ENCODE assay signal across 23 cellular contexts in the genomic region with DNA sequence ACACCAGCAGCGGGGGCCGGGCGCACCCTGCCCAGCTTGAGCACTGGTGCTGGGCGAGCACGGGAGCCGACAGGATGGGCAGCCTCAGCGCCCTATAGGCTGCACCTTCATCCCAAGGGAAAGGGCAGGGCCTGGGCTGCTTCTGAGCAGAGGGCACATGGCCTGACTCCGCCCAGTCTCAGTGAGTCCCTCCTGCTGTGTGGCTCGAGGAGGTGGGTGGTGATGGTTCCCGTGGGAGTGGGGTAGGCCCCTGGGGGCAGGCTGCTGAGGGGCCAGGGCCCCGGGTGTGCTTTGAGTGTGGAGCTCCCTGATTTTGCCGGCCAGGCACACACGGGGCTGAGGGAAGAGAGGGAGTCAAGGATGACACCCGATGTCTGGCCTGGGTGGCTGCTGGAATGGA. TPM values are rescaled to one million over a fixed set of nuclear protein-coding genes. Genes with fewer than 3 reads are reported as not detected.
DNase-seq lines count a peak whose midpoint lies in the region; ATAC-seq and TF ChIP-seq lines count a peak whose summit lies in the region.
"Had no signal": no experiment of that assay in that cellular context is flagged by ENCODE, and none has a peak within 500 bp of the region (broad histone marks: within the 10 kb centered on the region; RNA-seq: fewer than 3 reads in every experiment).

No MANE protein-coding gene starts in this region.

- H3K36me3 ChIP-seq in naive thymus-derived CD4-positive, alpha-beta T cell (ENCODE audit: control insufficient read depth in 2 of 3, insufficient read depth in 3 of 3, low read length in 3 of 3) = peaks cover 0 to 100% (median 0%) of the 10 kb centered on the region in 3 experiments
- H3K36me3 ChIP-seq: uterus had no signal

- DNase-seq in AG08395 (ENCODE audit: low spot score) (peak; percentile 49), GM10266 (ENCODE audit: extremely low spot score) (peak; percentile 42), SK-MEL-5 (ENCODE audit: low read depth, low spot score) (peak; percentile 8), left lobe of liver (ENCODE audit: low spot score) (no peak), NCI-H2227 (lab: John Stamatoyannopoulos, UW; ENCODE audit: unreplicated experiment) (no peak)
- DNase-seq in stimulated activated CD4-positive, alpha-beta T cell treated with anti-CD3 and anti-CD28 coated beads, Interleukin-12 subunit alpha, Interleukin-12 subunit beta, amount 100 ng/mL, for 4 hours = no peak
- no peak for DNase-seq in naive thymus-derived CD4-positive, alpha-beta T cell
- DNase-seq: activated CD4-positive, alpha-beta T cell treated with anti-CD3 and anti-CD28 coated beads, Interleukin-2, amount 10 ng/mL, durations not matched to agents 24 days and 14 days; activated effector memory CD4-positive, alpha-beta T cell treated with Interleukin-2 at 50 U/mL for 16 hours; GDM1; midbrain; MM.1S; NCI-H187 treated with DMSO at 0.1 percent for 48 hours; NCI-H510A treated with DMSO at 0.1 percent for 48 hours; nephron progenitor cell; posterior cingulate gyrus; small intestine; stimulated activated CD4-positive, alpha-beta T cell treated with anti-CD3 and anti-CD28 coated beads, Interleukin-4, amount 100 ng/mL, for 4 hours; uterus had no signal

- H3K4me1 ChIP-seq in naive thymus-derived CD4-positive, alpha-beta T cell (ENCODE audit: control insufficient read depth in 2 of 2, insufficient read depth in 2 of 2, low read length in 2 of 2) = no peaks in the 10 kb centered on the region
- H3K4me1 ChIP-seq: uterus had no signal

- no peaks in the 10 kb centered on the region for H3K27me3 ChIP-seq in naive thymus-derived CD4-positive, alpha-beta T cell (ENCODE audit: control insufficient read depth in 2 of 2, insufficient read depth in 2 of 2, low read length in 2 of 2)
- H3K27me3 ChIP-seq: adrenal gland, cardiac muscle cell, uterus had no signal

- H3K27ac Mint-ChIP-seq in naive thymus-derived CD4-positive, alpha-beta T cell = no peak overlapping the region
- H3K27ac Mint-ChIP-seq in activated T-helper 17 cell treated with anti-CD3 and anti-CD28 coated beads, Interleukin-2, amount 50 U/mL, for 72 hours = no peak overlapping the region
- H3K27ac Mint-ChIP-seq: activated CD4-positive, alpha-beta T cell treated with anti-CD3 and anti-CD28 coated beads, Interleukin-2, amount 10 ng/mL, durations not matched to agents 24 days and 14 days; nephron progenitor cell had no signal

- H3K36me3 Mint-ChIP-seq in naive thymus-derived CD4-positive, alpha-beta T cell = peaks cover 0 to 6% (median 0%) of the 10 kb centered on the region in 5 donors
- H3K36me3 Mint-ChIP-seq in activated T-helper 17 cell treated with anti-CD3 and anti-CD28 coated beads, Interleukin-2, amount 50 U/mL, for 72 hours (ENCODE audit: low read depth) = peaks cover 11% of the 10 kb centered on the region

- H3K4me3 ChIP-seq in naive thymus-derived CD4-positive, alpha-beta T cell (ENCODE audit: low read length) = no peak overlapping the region
- H3K4me3 ChIP-seq: adrenal gland, cardiac muscle cell, GM12878, uterus had no signal

- ATAC-seq in left lobe of liver = peak; percentile 3
- no peak for ATAC-seq in naive thymus-derived CD4-positive, alpha-beta T cell
- ATAC-seq in activated T-helper 17 cell treated with anti-CD3 and anti-CD28 coated beads, Interleukin-2, amount 50 U/mL, for 72 hours (replicated peaks) = no peak
- ATAC-seq: GM12878 had no signal

- H3K27ac ChIP-seq in naive thymus-derived CD4-positive, alpha-beta T cell (ENCODE audit: low read depth, low read length) = no peak overlapping the region
- H3K27ac ChIP-seq: cardiac muscle cell, uterus had no signal

- CTCF ChIA-PET in naive thymus-derived CD4-positive, alpha-beta T cell (lab: Charles Lee) = no interaction called here

- in situ Hi-C loops in SK-MEL-5 (cut with HindIII; ENCODE audit: low pct_unique_long_range_greater_than_20kb, low sequenced_read_pairs) = no loop called here

- peaks cover 0 to 2% (median 0%) of the 10 kb centered on the region in 7 donors for H3K4me1 Mint-ChIP-seq in naive thymus-derived CD4-positive, alpha-beta T cell
- H3K4me1 Mint-ChIP-seq in activated T-helper 17 cell treated with anti-CD3 and anti-CD28 coated beads, Interleukin-2, amount 50 U/mL, for 72 hours = no peaks in the 10 kb centered on the region
- H3K4me1 Mint-ChIP-seq: activated CD4-positive, alpha-beta T cell treated with anti-CD3 and anti-CD28 coated beads, Interleukin-2, amount 10 ng/mL, durations not matched to agents 24 days and 14 days had no signal

- H3K9me3 Mint-ChIP-seq in naive thymus-derived CD4-positive, alpha-beta T cell = no peaks in the 10 kb centered on the region
- no peaks in the 10 kb centered on the region for H3K9me3 Mint-ChIP-seq in activated T-helper 17 cell treated with anti-CD3 and anti-CD28 coated beads, Interleukin-2, amount 50 U/mL, for 72 hours
- H3K9me3 Mint-ChIP-seq: activated CD4-positive, alpha-beta T cell treated with anti-CD3 and anti-CD28 coated beads, Interleukin-2, amount 10 ng/mL, durations not matched to agents 24 days and 14 days; nephron progenitor cell had no signal

- POLR2A ChIA-PET in naive thymus-derived CD4-positive, alpha-beta T cell (lab: Charles Lee) = no interaction called here

- TF ChIP-seq CTCF in GM10266 (IDR thresholded peaks at IDR 0.05; ENCODE audit: control insufficient read depth, insufficient read depth, low read depth, missing control alignments) = no peak

- intact Hi-C loops in naive thymus-derived CD4-positive, alpha-beta T cell (cut with micrococcal nuclease) = no loop called here

- H3K4me3 Mint-ChIP-seq in naive thymus-derived CD4-positive, alpha-beta T cell = no peak overlapping the region
- no peak overlapping the region for H3K4me3 Mint-ChIP-seq in activated T-helper 17 cell treated with anti-CD3 and anti-CD28 coated beads, Interleukin-2, amount 50 U/mL, for 72 hours
- H3K4me3 Mint-ChIP-seq: activated CD4-positive, alpha-beta T cell treated with anti-CD3 and anti-CD28 coated beads, Interleukin-2, amount 10 ng/mL, durations not matched to agents 24 days and 14 days; nephron progenitor cell had no signal

- no peaks in the 10 kb centered on the region for H3K27me3 Mint-ChIP-seq in naive thymus-derived CD4-positive, alpha-beta T cell
- no peaks in the 10 kb centered on the region for H3K27me3 Mint-ChIP-seq in activated T-helper 17 cell treated with anti-CD3 and anti-CD28 coated beads, Interleukin-2, amount 50 U/mL, for 72 hours
- H3K27me3 Mint-ChIP-seq: activated CD4-positive, alpha-beta T cell treated with anti-CD3 and anti-CD28 coated beads, Interleukin-2, amount 10 ng/mL, durations not matched to agents 24 days and 14 days had no signal

- no peaks in the 10 kb centered on the region for H3K9me3 ChIP-seq in naive thymus-derived CD4-positive, alpha-beta T cell (ENCODE audit: control insufficient read depth in 2 of 3, low read length in 3 of 3)
- H3K9me3 ChIP-seq: adrenal gland, uterus had no signal

RNA-seq across cellular contexts. Expression of a gene that starts 37.9 kb away (rescaled TPM):
- total RNA-seq in SK-MEL-5 (2014; rRNA removed; shearing (Covaris generic)) = 11.6 and 20.2 TPM in 2 replicates
- polyA plus RNA-seq in SK-MEL-5 (2015; cell fraction: cytosol; rRNA removed) = 32.7 and 36.0 TPM in 2 replicates
- polyA plus RNA-seq in SK-MEL-5 (2015; cell fraction: nucleus; rRNA removed) = 212 and 240 TPM in 2 replicates
- total RNA-seq in left lobe of liver = 117 TPM
- 100 to 1,000 TPM; 126 to 155 (median 147) TPM for total RNA-seq in naive thymus-derived CD4-positive, alpha-beta T cell
- 10 to 100 TPM; 27.5 to 53.6 TPM for polyA plus RNA-seq in naive thymus-derived CD4-positive, alpha-beta T cell
- total RNA-seq in activated T-helper 17 cell treated with anti-CD3 and anti-CD28 coated beads, Interleukin-2, amount 50 U/mL, for 72 hours = 10 to 100 TPM; 79.3 to 83.7 TPM

RNA-seq across cellular contexts. Expression of a gene that starts 38.0 kb away (rescaled TPM):
- total RNA-seq in SK-MEL-5 (2014; rRNA removed; shearing (Covaris generic)) = 27.0 and 31.2 TPM in 2 replicates
- polyA plus RNA-seq in SK-MEL-5 (2015; cell fraction: cytosol; rRNA removed) = 29.1 and 34.8 TPM in 2 replicates
- 22.1 and 24.7 TPM in 2 replicates for polyA plus RNA-seq in SK-MEL-5 (2015; cell fraction: nucleus; rRNA removed)
- total RNA-seq in left lobe of liver = 109 TPM
- 10 to 100 TPM in 1 of 5 experiments, 1 to 10 TPM in 4; 4.4 to 27.0 (median 7.5) TPM for total RNA-seq in naive thymus-derived CD4-positive, alpha-beta T cell
- 10 to 100 TPM; 16.3 to 17.5 TPM for polyA plus RNA-seq in naive thymus-derived CD4-positive, alpha-beta T cell
- total RNA-seq in activated T-helper 17 cell treated with anti-CD3 and anti-CD28 coated beads, Interleukin-2, amount 50 U/mL, for 72 hours = 10 to 100 TPM; 13.2 to 37.6 TPM

RNA-seq across cellular contexts. Expression of a gene that starts 50.0 kb away (rescaled TPM):
- total RNA-seq in SK-MEL-5 (2014; rRNA removed; shearing (Covaris generic)) = 18.7 and 18.8 TPM in 2 replicates
- polyA plus RNA-seq in SK-MEL-5 (2015; cell fraction: cytosol; rRNA removed) = 52.8 and 76.2 TPM in 2 replicates
- 230 and 275 TPM in 2 replicates for polyA plus RNA-seq in SK-MEL-5 (2015; cell fraction: nucleus; rRNA removed)
- 65.0 TPM for total RNA-seq in left lobe of liver
- 100 to 1,000 TPM in 2 of 5 experiments, 10 to 100 TPM in 3; 82.8 to 153 (median 98.3) TPM for total RNA-seq in naive thymus-derived CD4-positive, alpha-beta T cell
- polyA plus RNA-seq in naive thymus-derived CD4-positive, alpha-beta T cell = 1 to 10 TPM; 4.9 to 9.8 TPM
- 100 to 1,000 TPM in 1 of 2 donors, 10 to 100 TPM in 1; 71.8 to 122 TPM for total RNA-seq in activated T-helper 17 cell treated with anti-CD3 and anti-CD28 coated beads, Interleukin-2, amount 50 U/mL, for 72 hours

RNA-seq across cellular contexts. Expression of a gene that starts 59.0 kb away (rescaled TPM):
- 7.0 and 9.3 TPM in 2 replicates for total RNA-seq in SK-MEL-5 (2014; rRNA removed; shearing (Covaris generic))
- polyA plus RNA-seq in SK-MEL-5 (2015; cell fraction: cytosol; rRNA removed) = 25.9 and 28.6 TPM in 2 replicates
- polyA plus RNA-seq in SK-MEL-5 (2015; cell fraction: nucleus; rRNA removed) = 9.8 and 16.0 TPM in 2 replicates
- total RNA-seq in left lobe of liver = 334 TPM
- 1 to 10 TPM; 2.5 to 3.8 (median 3.6) TPM for total RNA-seq in naive thymus-derived CD4-positive, alpha-beta T cell
- polyA plus RNA-seq in naive thymus-derived CD4-positive, alpha-beta T cell = under 1 TPM; 0.33 to 0.56 TPM
- 1 to 10 TPM in 1 of 2 donors, under 1 TPM in 1; 0.21 to 2.9 TPM for total RNA-seq in activated T-helper 17 cell treated with anti-CD3 and anti-CD28 coated beads, Interleukin-2, amount 50 U/mL, for 72 hours

Comparison
In these comparisons a context has a peak if more than half of its experiments do, and no peak if none do; other contexts are left out.
1. DNase-seq: peak in AG08395 (single experiment), GM10266 (single experiment) and SK-MEL-5 (single experiment); none in left lobe of liver (single experiment), stimulated activated CD4-positive, alpha-beta T cell treated with anti-CD3 and anti-CD28 coated beads, Interleukin-12 subunit alpha, Interleukin-12 subunit beta, amount 100 ng/mL, for 4 hours (single experiment), naive thymus-derived CD4-positive, alpha-beta T cell (0 of 9) and NCI-H2227 (single experiment).